ENCODE assay signal across 2 cellular contexts in the genomic region with DNA sequence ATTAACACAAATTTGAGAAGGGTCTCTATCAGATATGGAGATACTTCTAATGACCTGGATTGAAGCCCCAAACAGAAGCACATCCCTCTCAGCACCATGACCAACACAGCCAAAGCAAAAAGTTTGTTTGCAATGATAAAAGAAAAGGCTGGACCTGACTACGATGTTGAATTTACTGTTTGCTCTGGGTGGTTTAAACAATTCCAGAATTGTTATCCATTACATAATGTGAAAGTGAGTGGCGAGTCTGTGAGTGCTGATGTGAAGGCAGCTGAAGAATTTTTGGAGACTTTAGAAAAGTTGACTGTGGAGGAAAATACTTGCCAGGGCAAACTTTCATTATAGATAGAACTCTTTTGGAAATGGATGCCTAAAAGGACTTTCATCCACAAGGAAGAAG.
TF ChIP-seq lines count a peak whose summit lies in the region.

No MANE protein-coding gene starts in this region.

TF ChIP-seq in HCT116, 20 proteins besides CTCF, POLR2A, EP300 and RAD21 (continued from another document):
- no peak for TF ChIP-seq ZFX (IDR thresholded peaks at IDR 0.05)
- TF ChIP-seq EZH2phosphoT487 (IDR thresholded peaks at IDR 0.05; ENCODE audit: borderline replicate concordance): no peak
- TF ChIP-seq, protein P1, sequence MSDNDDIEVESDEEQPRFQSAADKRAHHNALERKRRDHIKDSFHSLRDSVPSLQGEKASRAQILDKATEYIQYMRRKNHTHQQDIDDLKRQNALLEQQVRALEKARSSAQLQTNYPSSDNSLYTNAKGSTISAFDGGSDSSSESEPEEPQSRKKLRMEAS (IDR thresholded peaks at IDR 0.05): no peak
- no peak for TF ChIP-seq FOSL1 (IDR thresholded peaks at IDR 0.05; ENCODE audit: low read depth)
- TF ChIP-seq CEBPB (IDR thresholded peaks at IDR 0.05; ENCODE audit: low read depth): no peak
- TF ChIP-seq EZH2 (IDR thresholded peaks at IDR 0.05): no peak
- no peak for TF ChIP-seq ELF1 (IDR thresholded peaks at IDR 0.05; ENCODE audit: borderline replicate concordance, low read depth)
- no peak for TF ChIP-seq JUND (IDR thresholded peaks at IDR 0.05)
- TF ChIP-seq SIN3A (IDR thresholded peaks at IDR 0.05; ENCODE audit: low read depth): no peak
- TF ChIP-seq, protein P2, sequence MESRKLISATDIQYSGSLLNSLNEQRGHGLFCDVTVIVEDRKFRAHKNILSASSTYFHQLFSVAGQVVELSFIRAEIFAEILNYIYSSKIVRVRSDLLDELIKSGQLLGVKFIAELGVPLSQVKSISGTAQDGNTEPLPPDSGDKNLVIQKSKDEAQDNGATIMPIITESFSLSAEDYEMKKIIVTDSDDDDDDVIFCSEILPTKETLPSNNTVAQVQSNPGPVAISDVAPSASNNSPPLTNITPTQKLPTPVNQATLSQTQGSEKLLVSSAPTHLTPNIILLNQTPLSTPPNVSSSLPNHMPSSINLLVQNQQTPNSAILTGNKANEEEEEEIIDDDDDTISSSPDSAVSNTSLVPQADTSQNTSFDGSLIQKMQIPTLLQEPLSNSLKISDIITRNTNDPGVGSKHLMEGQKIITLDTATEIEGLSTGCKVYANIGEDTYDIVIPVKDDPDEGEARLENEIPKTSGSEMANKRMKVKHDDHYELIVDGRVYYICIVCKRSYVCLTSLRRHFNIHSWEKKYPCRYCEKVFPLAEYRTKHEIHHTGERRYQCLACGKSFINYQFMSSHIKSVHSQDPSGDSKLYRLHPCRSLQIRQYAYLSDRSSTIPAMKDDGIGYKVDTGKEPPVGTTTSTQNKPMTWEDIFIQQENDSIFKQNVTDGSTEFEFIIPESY (IDR thresholded peaks at IDR 0.05; ENCODE audit: extremely low read depth, insufficient replicate concordance, low read length): no peak

TF ChIP-seq in SK-N-SH, 30 proteins besides CTCF, POLR2A, EP300 and RAD21 (continued from another document):
- TF ChIP-seq, protein P3, sequence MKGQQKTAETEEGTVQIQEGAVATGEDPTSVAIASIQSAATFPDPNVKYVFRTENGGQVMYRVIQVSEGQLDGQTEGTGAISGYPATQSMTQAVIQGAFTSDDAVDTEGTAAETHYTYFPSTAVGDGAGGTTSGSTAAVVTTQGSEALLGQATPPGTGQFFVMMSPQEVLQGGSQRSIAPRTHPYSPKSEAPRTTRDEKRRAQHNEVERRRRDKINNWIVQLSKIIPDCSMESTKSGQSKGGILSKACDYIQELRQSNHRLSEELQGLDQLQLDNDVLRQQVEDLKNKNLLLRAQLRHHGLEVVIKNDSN (IDR thresholded peaks at IDR 0.05; ENCODE audit: borderline replicate concordance, low read depth): no peak
- no peak for TF ChIP-seq CHD2 (IDR thresholded peaks at IDR 0.05; ENCODE audit: low read length, partially characterized antibody)
- no peak for TF ChIP-seq RCOR1 (IDR thresholded peaks at IDR 0.05; ENCODE audit: low read length)
- TF ChIP-seq FOSL2 (IDR thresholded peaks at IDR 0.05; ENCODE audit: borderline replicate concordance, low read depth): no peak
- no peak for TF ChIP-seq TCF12 (IDR thresholded peaks at IDR 0.05)
- TF ChIP-seq FOXJ3 (CRISPR knock-in tag; IDR thresholded peaks at IDR 0.05): no peak
- TF ChIP-seq, protein P4, sequence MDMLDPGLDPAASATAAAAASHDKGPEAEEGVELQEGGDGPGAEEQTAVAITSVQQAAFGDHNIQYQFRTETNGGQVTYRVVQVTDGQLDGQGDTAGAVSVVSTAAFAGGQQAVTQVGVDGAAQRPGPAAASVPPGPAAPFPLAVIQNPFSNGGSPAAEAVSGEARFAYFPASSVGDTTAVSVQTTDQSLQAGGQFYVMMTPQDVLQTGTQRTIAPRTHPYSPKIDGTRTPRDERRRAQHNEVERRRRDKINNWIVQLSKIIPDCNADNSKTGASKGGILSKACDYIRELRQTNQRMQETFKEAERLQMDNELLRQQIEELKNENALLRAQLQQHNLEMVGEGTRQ (IDR thresholded peaks at IDR 0.05; ENCODE audit: borderline replicate concordance, low read depth, low read length): no peak
- no peak for TF ChIP-seq SMC3 (IDR thresholded peaks at IDR 0.05; ENCODE audit: low read depth, low read length)
- TF ChIP-seq, protein P5, sequence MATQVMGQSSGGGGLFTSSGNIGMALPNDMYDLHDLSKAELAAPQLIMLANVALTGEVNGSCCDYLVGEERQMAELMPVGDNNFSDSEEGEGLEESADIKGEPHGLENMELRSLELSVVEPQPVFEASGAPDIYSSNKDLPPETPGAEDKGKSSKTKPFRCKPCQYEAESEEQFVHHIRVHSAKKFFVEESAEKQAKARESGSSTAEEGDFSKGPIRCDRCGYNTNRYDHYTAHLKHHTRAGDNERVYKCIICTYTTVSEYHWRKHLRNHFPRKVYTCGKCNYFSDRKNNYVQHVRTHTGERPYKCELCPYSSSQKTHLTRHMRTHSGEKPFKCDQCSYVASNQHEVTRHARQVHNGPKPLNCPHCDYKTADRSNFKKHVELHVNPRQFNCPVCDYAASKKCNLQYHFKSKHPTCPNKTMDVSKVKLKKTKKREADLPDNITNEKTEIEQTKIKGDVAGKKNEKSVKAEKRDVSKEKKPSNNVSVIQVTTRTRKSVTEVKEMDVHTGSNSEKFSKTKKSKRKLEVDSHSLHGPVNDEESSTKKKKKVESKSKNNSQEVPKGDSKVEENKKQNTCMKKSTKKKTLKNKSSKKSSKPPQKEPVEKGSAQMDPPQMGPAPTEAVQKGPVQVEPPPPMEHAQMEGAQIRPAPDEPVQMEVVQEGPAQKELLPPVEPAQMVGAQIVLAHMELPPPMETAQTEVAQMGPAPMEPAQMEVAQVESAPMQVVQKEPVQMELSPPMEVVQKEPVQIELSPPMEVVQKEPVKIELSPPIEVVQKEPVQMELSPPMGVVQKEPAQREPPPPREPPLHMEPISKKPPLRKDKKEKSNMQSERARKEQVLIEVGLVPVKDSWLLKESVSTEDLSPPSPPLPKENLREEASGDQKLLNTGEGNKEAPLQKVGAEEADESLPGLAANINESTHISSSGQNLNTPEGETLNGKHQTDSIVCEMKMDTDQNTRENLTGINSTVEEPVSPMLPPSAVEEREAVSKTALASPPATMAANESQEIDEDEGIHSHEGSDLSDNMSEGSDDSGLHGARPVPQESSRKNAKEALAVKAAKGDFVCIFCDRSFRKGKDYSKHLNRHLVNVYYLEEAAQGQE (IDR thresholded peaks at IDR 0.05; ENCODE audit: low read depth, low read length): no peak
- TF ChIP-seq MXI1 (IDR thresholded peaks at IDR 0.05; ENCODE audit: low read depth, low read length): no peak
- no peak for TF ChIP-seq GATA2 (CRISPR knock-in tag; IDR thresholded peaks at IDR 0.05)
- TF ChIP-seq NFIC (IDR thresholded peaks at IDR 0.05; ENCODE audit: borderline replicate concordance): no peak
- no peak for TF ChIP-seq NRF1 (IDR thresholded peaks at IDR 0.05; ENCODE audit: low read depth, low read length)
- TF ChIP-seq, protein P6, sequence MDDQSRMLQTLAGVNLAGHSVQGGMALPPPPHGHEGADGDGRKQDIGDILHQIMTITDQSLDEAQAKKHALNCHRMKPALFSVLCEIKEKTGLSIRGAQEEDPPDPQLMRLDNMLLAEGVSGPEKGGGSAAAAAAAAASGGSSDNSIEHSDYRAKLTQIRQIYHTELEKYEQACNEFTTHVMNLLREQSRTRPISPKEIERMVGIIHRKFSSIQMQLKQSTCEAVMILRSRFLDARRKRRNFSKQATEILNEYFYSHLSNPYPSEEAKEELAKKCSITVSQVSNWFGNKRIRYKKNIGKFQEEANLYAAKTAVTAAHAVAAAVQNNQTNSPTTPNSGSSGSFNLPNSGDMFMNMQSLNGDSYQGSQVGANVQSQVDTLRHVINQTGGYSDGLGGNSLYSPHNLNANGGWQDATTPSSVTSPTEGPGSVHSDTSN (IDR thresholded peaks at IDR 0.05): no peak
- TF ChIP-seq MEF2A (IDR thresholded peaks at IDR 0.05; ENCODE audit: borderline replicate concordance, low read depth): no peak
- no peak for TF ChIP-seq YY1 (IDR thresholded peaks at IDR 0.05; ENCODE audit: low read depth)
- no peak for TF ChIP-seq EZH2phosphoT487 (IDR thresholded peaks at IDR 0.05; ENCODE audit: borderline replicate concordance, low read depth)
- TF ChIP-seq, protein P7, sequence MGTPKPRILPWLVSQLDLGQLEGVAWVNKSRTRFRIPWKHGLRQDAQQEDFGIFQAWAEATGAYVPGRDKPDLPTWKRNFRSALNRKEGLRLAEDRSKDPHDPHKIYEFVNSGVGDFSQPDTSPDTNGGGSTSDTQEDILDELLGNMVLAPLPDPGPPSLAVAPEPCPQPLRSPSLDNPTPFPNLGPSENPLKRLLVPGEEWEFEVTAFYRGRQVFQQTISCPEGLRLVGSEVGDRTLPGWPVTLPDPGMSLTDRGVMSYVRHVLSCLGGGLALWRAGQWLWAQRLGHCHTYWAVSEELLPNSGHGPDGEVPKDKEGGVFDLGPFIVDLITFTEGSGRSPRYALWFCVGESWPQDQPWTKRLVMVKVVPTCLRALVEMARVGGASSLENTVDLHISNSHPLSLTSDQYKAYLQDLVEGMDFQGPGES (IDR thresholded peaks at IDR 0.05; ENCODE audit: low read depth, low read length): no peak
- no peak for TF ChIP-seq POLR2AphosphoS5 (IDR thresholded peaks at IDR 0.05; ENCODE audit: low read depth, low read length)
